Comparison of ENCODE assay signal across 8 cellular contexts in genomic region chr22:50675553-50676199, GRCh38. TPM values are rescaled to one million over a fixed set of nuclear protein-coding genes. Genes with fewer than 3 reads are reported as not detected.
A peak's percentile ranks its signal among the peaks of the same experiment; 100 is the strongest.
DNase-seq lines count a peak whose midpoint lies in the region; ATAC-seq, FAIRE-seq and TF ChIP-seq lines count a peak whose summit lies in the region.

No MANE protein-coding gene starts in this region.

- no peaks in the 10 kb centered on the region for H4K20me1 ChIP-seq in GM12878 (ENCODE audit: control insufficient read depth, insufficient read depth)

- no peak for TF ChIP-seq POLR2A in GM12878 (IDR thresholded peaks at IDR 0.05; ENCODE audit: low read depth, low read length)

- intact Hi-C loops in GM12878 (cut with micrococcal nuclease; ENCODE audit: unreplicated experiment) (no loop called here), tibial artery (cut with DNase I; ENCODE audit: low total_unique reads) (no loop called here)

- H3K4me2 ChIP-seq in GM12878 (ENCODE audit: control insufficient read depth, insufficient read depth) = no peak overlapping the region

- H3K4me3 ChIP-seq in GM12878 = no peak overlapping the region
- H3K4me3 ChIP-seq in lung = peak overlapping the region; percentile 82
- peak overlapping the region; percentile 22 to 38 for H3K4me3 ChIP-seq in tibial artery

- in situ Hi-C loops in GM12878 (cut with MboI) = no loop called here

- no peak for TF ChIP-seq CTCF in GM12878 (IDR thresholded peaks at IDR 0.05 in 2 of 3, conservative IDR thresholded peaks at IDR 0.05 in 1 of 3; ENCODE audit: control insufficient read depth in 2 of 3, extremely low read depth in 1 of 3, insufficient read depth in 1 of 3, low read depth in 3 of 3, low read length in 3 of 3)
- TF ChIP-seq CTCF in lung (IDR thresholded peaks at IDR 0.05; ENCODE audit: control extremely low read depth, extremely low read depth) = no peak
- TF ChIP-seq CTCF in tibial artery (IDR thresholded peaks at IDR 0.05) = no peak

- H3K36me3 Mint-ChIP-seq in activated T-cell treated with anti-CD3 and anti-CD28 coated beads, Interleukin-2, amount 50 U/mL, for 4 hours (ENCODE audit: insufficient read depth) = no peaks in the 10 kb centered on the region

- no TSS peak for BruUV-seq in GM12878 (replicated peaks; lab: Mats Ljungman, UMichigan)

- peak overlapping the region; percentile 73 for H3K4me3 Mint-ChIP-seq in activated T-cell treated with anti-CD3 and anti-CD28 coated beads, Interleukin-2, amount 50 U/mL, for 4 hours

- no peak for TF ChIP-seq RAD21 in GM12878 (IDR thresholded peaks at IDR 0.05; ENCODE audit: insufficient read depth, low read depth, low read length)

- H3K27me3 Mint-ChIP-seq in activated T-cell treated with anti-CD3 and anti-CD28 coated beads, Interleukin-2, amount 50 U/mL, for 4 hours (ENCODE audit: low read depth) = peaks cover 42% of the 10 kb centered on the region

- no peak for DNase-seq in activated T-cell treated with anti-CD3 and anti-CD28 coated beads, Interleukin-2, amount 50 U/mL, for 4 hours
- DNase-seq in activated T-cell treated with anti-CD3 and anti-CD28 coated beads for 4 hours (no peak), GM12878 (ENCODE audit: low read depth, low spot score) (no peak), lung (ENCODE audit: low spot score) (no peak), tibial artery (no peak), mucosa of gallbladder (ENCODE audit: low spot score) (no peak)

- H3K9me3 Mint-ChIP-seq in activated T-cell treated with anti-CD3 and anti-CD28 coated beads, Interleukin-2, amount 50 U/mL, for 4 hours = no peaks in the 10 kb centered on the region

- H3K27me3 ChIP-seq in GM12878 (replicated peaks in 1 of 2; ENCODE audit: control insufficient read depth in 2 of 2, insufficient read depth in 2 of 2, low read length in 1 of 2) (peaks cover 8 to 12% of the 10 kb centered on the region in 2 experiments), lung (ENCODE audit: control insufficient read depth, insufficient read depth) (no peaks in the 10 kb centered on the region), tibial artery (peaks cover 0 to 65% of the 10 kb centered on the region in 2 donors)

- 57% methylated on average over 9 of the region's 9 CpGs for WGBS in GM12878 (ENCODE audit: insufficient coverage, insufficient replicate concordance, low lambda C conversion rate, missing lambda C conversion rate)
- WGBS in lung, 2 donors = 63 to 78% methylated on average over 9 of the region's 9 CpGs

- H3K4me1 ChIP-seq in GM12878 (ENCODE audit: control insufficient read depth, insufficient read depth, low read length) (no peaks in the 10 kb centered on the region), lung (ENCODE audit: control insufficient read depth in 2 of 2, insufficient read depth in 2 of 2, low read length in 2 of 2) (peaks cover 0 to 6% of the 10 kb centered on the region in 2 donors), tibial artery (peaks cover 0 to 18% (median 15%) of the 10 kb centered on the region in 4 donors)

- CTCF ChIA-PET in GM12878 (lab: Yijun Ruan, JAX) = no interaction called here

- H3K9ac ChIP-seq in GM12878 (ENCODE audit: control insufficient read depth, insufficient read depth, low read length) = no peak overlapping the region

- H2AFZ ChIP-seq in GM12878 (ENCODE audit: control insufficient read depth, low read depth, low read length) = no peak overlapping the region

- H3K36me3 ChIP-seq in GM12878 (ENCODE audit: control insufficient read depth in 2 of 2, insufficient read depth in 2 of 2, low read length in 1 of 2) = no peaks in the 10 kb centered on the region
- H3K36me3 ChIP-seq in lung (ENCODE audit: control insufficient read depth in 2 of 2, insufficient read depth in 2 of 2, low read length in 2 of 2) = peaks cover 0 to 18% of the 10 kb centered on the region in 2 donors
- no peaks in the 10 kb centered on the region for H3K36me3 ChIP-seq in tibial artery

- H3K4me1 Mint-ChIP-seq in activated T-cell treated with anti-CD3 and anti-CD28 coated beads, Interleukin-2, amount 50 U/mL, for 4 hours (ENCODE audit: low read depth) = peaks cover 5% of the 10 kb centered on the region

- ATAC-seq in activated T-cell treated with anti-CD3 and anti-CD28 coated beads, Interleukin-2, amount 50 U/mL, for 4 hours = no peak
- ATAC-seq in GM12878 = no peak
- ATAC-seq in lung (ENCODE audit: insufficient read depth, low FRiP score) = no peak
- ATAC-seq in HG03175 (IDR thresholded peaks at IDR 0.05; ENCODE audit: unreplicated experiment) = no peak
- ATAC-seq in HG03139 (IDR thresholded peaks at IDR 0.05; ENCODE audit: unreplicated experiment) = no peak

- RAD21 ChIA-PET in GM12878 (lab: Charles Lee; ENCODE audit: unreplicated experiment) = no interaction called here

- no peaks in the 10 kb centered on the region for H3K79me2 ChIP-seq in GM12878 (ENCODE audit: control insufficient read depth, insufficient read depth, low read length)

- FAIRE-seq in GM12878 (lab: Jason Lieb, UNC) = no peak

- TF ChIP-seq EP300 in GM12878 (IDR thresholded peaks at IDR 0.05; ENCODE audit: borderline replicate concordance in 1 of 2, control insufficient read depth in 1 of 2, low read depth in 2 of 2, low read length in 2 of 2) = no peak

- no peak overlapping the region for H3K27ac ChIP-seq in GM12878 (ENCODE audit: control insufficient read depth, insufficient read depth)
- H3K27ac ChIP-seq in lung (ENCODE audit: low read depth in 1 of 2, low read length in 1 of 2) = peak overlapping the region in 1 of 2 donors; percentile 66
- H3K27ac ChIP-seq in tibial artery = no peak overlapping the region

- H3K9me3 ChIP-seq in GM12878 (replicated peaks; ENCODE audit: control insufficient read depth, insufficient read depth, low read length) = no peaks in the 10 kb centered on the region
- H3K9me3 ChIP-seq in lung (ENCODE audit: control insufficient read depth in 2 of 2, insufficient read depth in 1 of 2, low read length in 1 of 2) = peaks cover 0 to 5% of the 10 kb centered on the region in 2 donors
- no peaks in the 10 kb centered on the region for H3K9me3 ChIP-seq in tibial artery

- SMC1A ChIA-PET in GM12878 (lab: Charles Lee; ENCODE audit: uncharacterized antibody, unreplicated experiment) = no interaction called here

- POLR2A ChIA-PET in GM12878 (lab: Charles Lee) = no interaction called here

TF ChIP-seq in GM12878, 131 proteins besides CTCF, POLR2A, EP300 and RAD21 (continues in another document):
- TF ChIP-seq SREBF1 (IDR thresholded peaks at IDR 0.05; ENCODE audit: low read length) = no peak

RNA-seq across cellular contexts. Expression of gene SHANK3, which starts 3.1 kb away (rescaled TPM):
- total RNA-seq in activated T-cell treated with anti-CD3 and anti-CD28 coated beads, Interleukin-2, amount 50 U/mL, for 4 hours = under 1 TPM; 0.05 to 0.24 (median 0.08) TPM
- 0.12 and 0.19 TPM in 2 replicates for total RNA-seq in GM12878 (2013; cell fraction: nucleolus; rRNA removed)
- total RNA-seq in GM12878 (2014; rRNA removed) (0.06 TPM in 1 of 2 replicates, not detected in the other), GM12878 (2014; rRNA removed; fragmentation: Illumina TruSeq; extraction: Trizol) (not detected in 2 replicates), GM12878 (2021) (0.08 and 0.10 TPM in 2 replicates), lung (10 to 100 TPM; 17.1 to 44.0 TPM), mucosa of gallbladder (21.8 TPM)
- not detected for polyA plus RNA-seq in GM12878 (2011; ENCODE audit: low read depth)
- polyA plus RNA-seq in GM12878 (2011; rRNA removed) (0.03 and 0.04 TPM in 2 replicates), GM12878 (2014; fragmentation: Illumina TruSeq; extraction: Trizol) (under 0.01 TPM in 1 of 2 replicates, not detected in the other), GM12878 (2014; fragmentation: Nextera tagmentation; extraction: Ambion mirVana) (not detected), GM12878 (2014; rRNA removed) (0.06 TPM in 1 of 2 replicates, not detected in the other), GM12878 (2016; fragmentation: Nextera tagmentation; extraction: Ambion mirVana) (not detected), lung (10 to 100 TPM; 15.5 to 28.5 TPM)
- polyA plus RNA-seq in GM12878 (2011; cell fraction: cytosol; rRNA removed) = 0.03 and 0.04 TPM in 2 replicates
- 0.38 and 0.45 TPM in 2 replicates for polyA plus RNA-seq in GM12878 (2011; cell fraction: nucleus; rRNA removed)
- polyA plus RNA-seq in GM12878 (2012) = 0.09 and 0.10 TPM in 2 replicates
- under 0.01 TPM in 1 of 2 replicates, not detected in the other for polyA minus RNA-seq in GM12878 (2011; rRNA and poly(A)+ RNA removed)
- not detected in 2 replicates for polyA minus RNA-seq in GM12878 (2011; cell fraction: cytosol; rRNA and poly(A)+ RNA removed)
- polyA minus RNA-seq in GM12878 (2011; cell fraction: nucleus; rRNA and poly(A)+ RNA removed) = 0.10 and 0.12 TPM in 2 replicates

RNA-seq across cellular contexts. Expression of gene ARSA, which starts 47.7 kb away (rescaled TPM):
- 10 to 100 TPM; 10.5 to 13.1 (median 11.0) TPM for total RNA-seq in activated T-cell treated with anti-CD3 and anti-CD28 coated beads, Interleukin-2, amount 50 U/mL, for 4 hours
- 16.9 and 17.4 TPM in 2 replicates for total RNA-seq in GM12878 (2013; cell fraction: nucleolus; rRNA removed)
- total RNA-seq in GM12878 (2014; rRNA removed) (16.7 and 18.9 TPM in 2 replicates), GM12878 (2014; rRNA removed; fragmentation: Illumina TruSeq; extraction: Trizol) (3.2 and 3.7 TPM in 2 replicates), GM12878 (2021) (24.5 and 26.3 TPM in 2 replicates), lung (10 to 100 TPM; 21.2 to 57.7 TPM), mucosa of gallbladder (113 TPM)
- 4.9 TPM for polyA plus RNA-seq in GM12878 (2011; ENCODE audit: low read depth)
- polyA plus RNA-seq in GM12878 (2011; rRNA removed) (1.3 and 5.4 TPM in 2 replicates), GM12878 (2014; fragmentation: Illumina TruSeq; extraction: Trizol) (0.21 and 2.6 TPM in 2 replicates), GM12878 (2014; fragmentation: Nextera tagmentation; extraction: Ambion mirVana) (1 to 10 TPM in 1 of 2 experiments, under 1 TPM in 1; 0.39 to 1.7 TPM), GM12878 (2014; rRNA removed) (22.1 and 24.3 TPM in 2 replicates), GM12878 (2016; fragmentation: Nextera tagmentation; extraction: Ambion mirVana) (10 to 100 TPM; 14.2 to 14.3 TPM), lung (10 to 100 TPM; 34.7 to 46.3 TPM)
- polyA plus RNA-seq in GM12878 (2011; cell fraction: cytosol; rRNA removed) = 5.4 and 8.9 TPM in 2 replicates
- 63.6 and 77.8 TPM in 2 replicates for polyA plus RNA-seq in GM12878 (2011; cell fraction: nucleus; rRNA removed)
- 15.5 and 16.4 TPM in 2 replicates for polyA plus RNA-seq in GM12878 (2012)
- 1.7 and 3.0 TPM in 2 replicates for polyA minus RNA-seq in GM12878 (2011; rRNA and poly(A)+ RNA removed)
- 2.9 and 4.7 TPM in 2 replicates for polyA minus RNA-seq in GM12878 (2011; cell fraction: cytosol; rRNA and poly(A)+ RNA removed)
- polyA minus RNA-seq in GM12878 (2011; cell fraction: nucleus; rRNA and poly(A)+ RNA removed) = 11.1 and 20.8 TPM in 2 replicates

Comparison
In these comparisons a context has a peak if more than half of its experiments do, and no peak if none do; other contexts are left out.
1. RNA of gene SHANK3, which starts 3.1 kb away (total RNA-seq): 17.1 to 44.0 TPM in lung and 21.8 TPM in mucosa of gallbladder (single experiment); 0.05 to 0.24 TPM in activated T-cell treated with anti-CD3 and anti-CD28 coated beads, Interleukin-2, amount 50 U/mL, for 4 hours and 0.06 to 0.19 TPM in GM12878; every median in the first group is over 10 times any median in the second.